ENCODE assay signal across 8 cellular contexts in the genomic region with DNA sequence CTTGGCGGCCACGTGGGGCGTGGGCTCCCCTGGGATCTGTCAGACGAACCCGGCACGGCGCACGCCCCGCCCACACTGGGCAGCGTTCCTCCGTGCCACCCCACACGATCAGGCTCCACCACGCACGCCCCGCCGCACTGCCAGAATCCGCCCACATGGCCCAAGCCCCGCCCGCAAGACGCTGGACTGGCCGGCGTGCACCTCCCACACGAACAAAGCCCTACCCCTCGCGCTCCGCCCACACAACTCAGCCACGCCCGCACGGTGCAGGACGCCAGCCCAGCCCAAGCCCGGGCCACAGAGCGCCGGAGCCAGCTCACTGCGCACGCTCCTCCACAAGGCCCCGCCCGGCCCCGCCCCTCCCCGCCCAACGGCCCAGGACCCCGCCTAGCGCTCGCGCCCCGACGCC. TPM values are rescaled to one million over a fixed set of nuclear protein-coding genes. Genes with fewer than 3 reads are reported as not detected.
DNase-seq lines count a peak whose midpoint lies in the region; ATAC-seq and TF ChIP-seq lines count a peak whose summit lies in the region.

No MANE protein-coding gene starts in this region.

- DNase-seq in A172 (ENCODE audit: low spot score) (peak; percentile 94), NCI-H146 (lab: John Stamatoyannopoulos, UW) (peak; percentile 97), SW 1271 (lab: John Stamatoyannopoulos, UW) (peak; percentile 88 to 96), cardiac fibroblast (ENCODE audit: low read depth in 2 of 2) (peak; percentile 99), immature natural killer cell (peak; percentile 97 to 99 (median 98))

- peak overlapping the region; percentile 85 to 92 (median 89) for H3K4me3 Mint-ChIP-seq in immature natural killer cell

- peak overlapping the region; percentile 70 to 77 for H3K4me3 ChIP-seq in cardiac fibroblast (replicated peaks in 1 of 2; ENCODE audit: low read depth in 2 of 2, low read length in 2 of 2)
- peak overlapping the region; percentile 78 to 94 (median 81) for H3K4me3 ChIP-seq in skeletal muscle tissue (ENCODE audit: low read length in 3 of 3)

- peak overlapping the region; percentile 6 to 77 (median 40) for H3K9ac ChIP-seq in skeletal muscle tissue (ENCODE audit: low read depth in 1 of 3, low read length in 3 of 3)

- peak; percentile 65 for ATAC-seq in GM18499 (IDR thresholded peaks at IDR 0.05; ENCODE audit: insufficient read depth, unreplicated experiment)
- peak; percentile 89 for ATAC-seq in HG02943 (IDR thresholded peaks at IDR 0.05; ENCODE audit: low read depth, unreplicated experiment)

- peaks cover 6 to 12% (median 9%) of the 10 kb centered on the region in 3 donors for H3K36me3 Mint-ChIP-seq in immature natural killer cell

- no peak for TF ChIP-seq CTCF in cardiac fibroblast (IDR thresholded peaks at IDR 0.05; ENCODE audit: low read depth, low read length)

- no peaks in the 10 kb centered on the region for H3K9me3 ChIP-seq in skeletal muscle tissue (ENCODE audit: control insufficient read depth in 3 of 3, low read length in 3 of 3)

- H3K36me3 ChIP-seq in skeletal muscle tissue (ENCODE audit: control insufficient read depth in 3 of 3, insufficient read depth in 3 of 3, low read length in 3 of 3) = peaks cover 9 to 11% (median 11%) of the 10 kb centered on the region in 3 donors

- H3K4me1 Mint-ChIP-seq in immature natural killer cell = peaks cover 39 to 50% of the 10 kb centered on the region in 2 donors

- H3K9me3 Mint-ChIP-seq in immature natural killer cell = no peaks in the 10 kb centered on the region

- H3K27ac ChIP-seq in skeletal muscle tissue (ENCODE audit: low read depth, low read length) = peak overlapping the region; percentile 99

- H3K4me1 ChIP-seq in skeletal muscle tissue (ENCODE audit: control insufficient read depth in 3 of 3, insufficient read depth in 3 of 3, low read length in 3 of 3) = peaks cover 8 to 23% (median 12%) of the 10 kb centered on the region in 3 donors

- H3K27ac Mint-ChIP-seq in immature natural killer cell = peak overlapping the region; percentile 70 to 95 (median 87)

- peaks cover 10 to 15% (median 15%) of the 10 kb centered on the region in 3 donors for H3K27me3 Mint-ChIP-seq in immature natural killer cell (ENCODE audit: low read depth in 3 of 3)

- no peaks in the 10 kb centered on the region for H3K27me3 ChIP-seq in skeletal muscle tissue (ENCODE audit: control insufficient read depth in 3 of 3, insufficient read depth in 3 of 3, low read length in 3 of 3)

RNA-seq across cellular contexts. Expression of a gene that starts 0.6 kb away (rescaled TPM):
- 32.6 and 75.0 TPM in 2 replicates for total RNA-seq in A172 (2014; rRNA removed; shearing (Covaris generic))
- polyA plus RNA-seq in immature natural killer cell = 10 to 100 TPM; 22.0 to 38.5 (median 37.1) TPM
- 20.9 TPM for total RNA-seq in skeletal muscle tissue

Comparison
In these comparisons a context has a peak if more than half of its experiments do, and no peak if none do; other contexts are left out.
1. Peak in every context shown above with its lines: DNase-seq, ATAC-seq, H3K4me3 ChIP-seq and H3K27ac ChIP-seq.